Comparison of ENCODE assay signal across 1 cellular context in genomic region chr17:64688481-64688880, GRCh38.
TF ChIP-seq lines count a peak whose summit lies in the region.

No MANE protein-coding gene starts in this region.

TF ChIP-seq in IMR-90, 13 proteins besides CTCF, POLR2A, EP300 and RAD21:
- TF ChIP-seq RFX5 (IDR thresholded peaks at IDR 0.05; ENCODE audit: low read depth, low read length) (no peak), CHD1 (IDR thresholded peaks at IDR 0.05; ENCODE audit: low read depth, low read length) (no peak), MAFK (IDR thresholded peaks at IDR 0.05; ENCODE audit: low read depth, low read length) (no peak), NFE2L2 (IDR thresholded peaks at IDR 0.05; ENCODE audit: low read depth, low read length) (no peak), CEBPB (IDR thresholded peaks at IDR 0.05; ENCODE audit: low read depth, low read length) (no peak), ELK1 (IDR thresholded peaks at IDR 0.05; ENCODE audit: borderline replicate concordance, low read depth, low read length) (no peak), MXI1 (IDR thresholded peaks at IDR 0.05; ENCODE audit: borderline replicate concordance, low read depth, low read length) (no peak), SMC3 (IDR thresholded peaks at IDR 0.05; ENCODE audit: low read depth, low read length) (no peak), USF2 (IDR thresholded peaks at IDR 0.05; ENCODE audit: low read depth, low read length) (no peak), BHLHE40 (IDR thresholded peaks at IDR 0.05; ENCODE audit: low read depth, low read length) (no peak), FOS (IDR thresholded peaks at IDR 0.05; ENCODE audit: low read depth, low read length) (no peak), MAZ (IDR thresholded peaks at IDR 0.05; ENCODE audit: borderline replicate concordance, low read depth, low read length) (no peak), RCOR1 (IDR thresholded peaks at IDR 0.05; ENCODE audit: insufficient replicate concordance, low read length) (no peak)
